ENCODE assay signal across 1 cellular context in genomic region chr1:153903841-153904455, GRCh38.
TF ChIP-seq lines count a peak whose summit lies in the region.

No MANE protein-coding gene starts in this region.

TF ChIP-seq in WTC11, 78 proteins besides CTCF, POLR2A, EP300 and RAD21 (continued from another document):
- TF ChIP-seq, protein P1, sequence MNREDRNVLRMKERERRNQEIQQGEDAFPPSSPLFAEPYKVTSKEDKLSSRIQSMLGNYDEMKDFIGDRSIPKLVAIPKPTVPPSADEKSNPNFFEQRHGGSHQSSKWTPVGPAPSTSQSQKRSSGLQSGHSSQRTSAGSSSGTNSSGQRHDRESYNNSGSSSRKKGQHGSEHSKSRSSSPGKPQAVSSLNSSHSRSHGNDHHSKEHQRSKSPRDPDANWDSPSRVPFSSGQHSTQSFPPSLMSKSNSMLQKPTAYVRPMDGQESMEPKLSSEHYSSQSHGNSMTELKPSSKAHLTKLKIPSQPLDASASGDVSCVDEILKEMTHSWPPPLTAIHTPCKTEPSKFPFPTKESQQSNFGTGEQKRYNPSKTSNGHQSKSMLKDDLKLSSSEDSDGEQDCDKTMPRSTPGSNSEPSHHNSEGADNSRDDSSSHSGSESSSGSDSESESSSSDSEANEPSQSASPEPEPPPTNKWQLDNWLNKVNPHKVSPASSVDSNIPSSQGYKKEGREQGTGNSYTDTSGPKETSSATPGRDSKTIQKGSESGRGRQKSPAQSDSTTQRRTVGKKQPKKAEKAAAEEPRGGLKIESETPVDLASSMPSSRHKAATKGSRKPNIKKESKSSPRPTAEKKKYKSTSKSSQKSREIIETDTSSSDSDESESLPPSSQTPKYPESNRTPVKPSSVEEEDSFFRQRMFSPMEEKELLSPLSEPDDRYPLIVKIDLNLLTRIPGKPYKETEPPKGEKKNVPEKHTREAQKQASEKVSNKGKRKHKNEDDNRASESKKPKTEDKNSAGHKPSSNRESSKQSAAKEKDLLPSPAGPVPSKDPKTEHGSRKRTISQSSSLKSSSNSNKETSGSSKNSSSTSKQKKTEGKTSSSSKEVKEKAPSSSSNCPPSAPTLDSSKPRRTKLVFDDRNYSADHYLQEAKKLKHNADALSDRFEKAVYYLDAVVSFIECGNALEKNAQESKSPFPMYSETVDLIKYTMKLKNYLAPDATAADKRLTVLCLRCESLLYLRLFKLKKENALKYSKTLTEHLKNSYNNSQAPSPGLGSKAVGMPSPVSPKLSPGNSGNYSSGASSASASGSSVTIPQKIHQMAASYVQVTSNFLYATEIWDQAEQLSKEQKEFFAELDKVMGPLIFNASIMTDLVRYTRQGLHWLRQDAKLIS (CRISPR knock-in tag; IDR thresholded peaks at IDR 0.05; ENCODE audit: borderline replicate concordance), result no peak
- no peak for TF ChIP-seq ERG (CRISPR knock-in tag; IDR thresholded peaks at IDR 0.05)
- TF ChIP-seq FOXJ3 (CRISPR knock-in tag; IDR thresholded peaks at IDR 0.05; ENCODE audit: borderline replicate concordance), result no peak
- TF ChIP-seq NFE2L1 (CRISPR knock-in tag; IDR thresholded peaks at IDR 0.05), result no peak
- TF ChIP-seq ETV6 (CRISPR knock-in tag; IDR thresholded peaks at IDR 0.05), result no peak
- TF ChIP-seq USF1 (CRISPR knock-in tag; IDR thresholded peaks at IDR 0.05), result no peak
- TF ChIP-seq ZNF281 (CRISPR knock-in tag; IDR thresholded peaks at IDR 0.05), result no peak
- no peak for TF ChIP-seq NR1H2 (CRISPR knock-in tag; IDR thresholded peaks at IDR 0.05)
- no peak for TF ChIP-seq KAT7 (CRISPR knock-in tag; IDR thresholded peaks at IDR 0.05; ENCODE audit: borderline replicate concordance)
- no peak for TF ChIP-seq ZSCAN18 (CRISPR knock-in tag; IDR thresholded peaks at IDR 0.05)
- no peak for TF ChIP-seq STAT6 (CRISPR knock-in tag; conservative IDR thresholded peaks at IDR 0.05; ENCODE audit: low read depth)
